In the genomic region with DNA sequence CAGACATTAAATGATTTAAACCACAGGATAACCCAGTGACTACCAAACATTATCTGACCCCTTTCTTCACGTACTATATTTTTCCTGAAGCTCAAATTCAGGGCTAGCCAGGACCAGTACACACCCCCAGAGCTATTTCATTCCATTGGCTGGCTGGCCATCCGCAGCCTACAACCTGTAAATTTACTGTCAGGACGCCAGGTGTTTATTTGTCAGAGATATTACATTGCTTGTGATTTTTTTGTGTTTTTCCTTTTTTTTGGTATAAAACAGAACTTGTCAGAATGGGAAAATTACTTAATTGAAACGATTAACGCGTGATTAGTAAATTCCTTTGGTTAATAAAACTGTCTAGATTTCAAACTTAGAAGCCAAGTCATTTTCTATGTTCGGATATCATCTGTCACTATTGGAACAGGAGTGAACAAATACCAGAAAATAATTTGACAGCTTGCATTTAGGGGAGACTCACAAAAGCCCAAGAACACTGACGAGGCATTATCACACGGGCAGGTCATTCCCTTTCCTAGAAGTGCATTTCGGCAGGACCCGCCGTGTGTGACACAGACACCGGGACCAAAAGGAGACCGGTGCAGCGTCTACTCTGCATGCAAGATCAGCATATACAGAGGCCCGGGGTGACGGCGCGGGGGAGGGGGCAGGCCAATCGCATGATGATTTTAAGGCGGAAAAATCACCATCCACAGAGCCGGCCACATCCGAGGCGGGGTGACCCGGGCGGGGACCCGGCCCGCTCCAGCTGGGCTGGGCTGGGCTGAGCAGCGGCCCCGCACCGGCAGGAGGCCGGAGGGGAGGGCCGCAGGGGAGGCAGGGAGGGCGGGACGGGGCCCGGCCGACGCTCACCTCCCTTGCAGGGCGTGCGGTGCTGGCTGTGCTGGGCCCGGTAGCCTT, we compare ENCODE assay signal across 8 cellular contexts. TPM values are rescaled to one million over a fixed set of nuclear protein-coding genes. Genes with fewer than 3 reads are reported as not detected.
A peak's percentile ranks its signal among the peaks of the same experiment; 100 is the strongest.
DNase-seq lines count a peak whose midpoint lies in the region; ATAC-seq, FAIRE-seq and TF ChIP-seq lines count a peak whose summit lies in the region.

No MANE protein-coding gene starts in this region.

- H3K9me3 ChIP-seq in HAP-1: no peaks in the 10 kb centered on the region
- no peaks in the 10 kb centered on the region for H3K9me3 ChIP-seq in MM.1S (replicated peaks; ENCODE audit: insufficient read depth, low read length)
- no peaks in the 10 kb centered on the region for H3K9me3 ChIP-seq in right lobe of liver

- peak; percentile 24 for DNase-seq in GM12891 (ENCODE audit: insufficient read length, low spot score)
- peak; percentile 59 to 81 for DNase-seq in HAP-1 (ENCODE audit: low spot score in 2 of 2)
- peak; percentile 77 for DNase-seq in MM.1S
- peak; percentile 46 to 63 for DNase-seq in activated CD4-positive, alpha-beta T cell treated with anti-CD3 and anti-CD28 coated beads, Interleukin-2, amount 50 U/mL, for 24 hours (ENCODE audit: low read depth in 1 of 2, low spot score in 1 of 2)
- DNase-seq in dermis blood vessel endothelial cell: peak; percentile 43
- peak; percentile 70 to 78 (median 76) for DNase-seq in right lobe of liver
- DNase-seq in stimulated activated CD4-positive, alpha-beta T cell treated with anti-CD3 and anti-CD28 coated beads, Interleukin-4, amount 100 ng/mL, for 4 hours: peak; percentile 58 to 61
- DNase-seq in NCI-H128 (lab: John Stamatoyannopoulos, UW; ENCODE audit: unreplicated experiment): no peak

- FAIRE-seq in GM12891 (lab: Jason Lieb, UNC): peak; percentile 82

- TF ChIP-seq CTCF in MM.1S (IDR thresholded peaks at IDR 0.05; ENCODE audit: low read length) (no peak), right lobe of liver (IDR thresholded peaks at IDR 0.05) (no peak)

- in situ Hi-C loops in HAP-1 (cut with MboI; ENCODE audit: low sequenced_read_pairs): no loop called here

- H3K4me3 ChIP-seq in HAP-1 (peak overlapping the region; percentile 49), MM.1S (ENCODE audit: low read length) (peak overlapping the region; percentile 82), right lobe of liver (peak overlapping the region; percentile 70 to 77 (median 74))

- ATAC-seq in right lobe of liver: peak; percentile 10 to 26 (median 13)

- H3K79me2 ChIP-seq in MM.1S (ENCODE audit: low read length): peaks cover 82% of the 10 kb centered on the region

- no peaks in the 10 kb centered on the region for H3K9me2 ChIP-seq in MM.1S (replicated peaks; ENCODE audit: insufficient read depth, low read length)

- H4K20me1 ChIP-seq in MM.1S (ENCODE audit: insufficient read depth, low read length): peaks cover 17% of the 10 kb centered on the region; the same call in 1 of the 2 replicates

- no peaks in the 10 kb centered on the region for H3K27me3 ChIP-seq in HAP-1 (ENCODE audit: low read depth)
- H3K27me3 ChIP-seq in MM.1S (replicated peaks; ENCODE audit: insufficient read depth, low read length): no peaks in the 10 kb centered on the region
- H3K27me3 ChIP-seq in right lobe of liver: no peaks in the 10 kb centered on the region

- H3K9ac ChIP-seq in MM.1S (ENCODE audit: low read length): peak overlapping the region; percentile 74

- peaks cover 10% of the 10 kb centered on the region for H3F3A ChIP-seq in MM.1S (ENCODE audit: insufficient read depth, low read length)

- intact Hi-C loops in right lobe of liver (cut with DNase I): no loop called here

- H3K4me2 ChIP-seq in MM.1S (ENCODE audit: low read depth, low read length): peak overlapping the region; percentile 93

- TF ChIP-seq POLR2A in GM12891 (IDR thresholded peaks at IDR 0.05; ENCODE audit: low read depth, low read length): no peak
- TF ChIP-seq POLR2A in right lobe of liver (IDR thresholded peaks at IDR 0.05): no peak

- H3K36me3 ChIP-seq in HAP-1 (replicated peaks): peaks cover 17% of the 10 kb centered on the region
- no peaks in the 10 kb centered on the region for H3K36me3 ChIP-seq in MM.1S (replicated peaks; ENCODE audit: insufficient read depth, low read length)
- H3K36me3 ChIP-seq in right lobe of liver: peaks cover 0 to 5% (median 2%) of the 10 kb centered on the region in 4 donors

- H2AFZ ChIP-seq in MM.1S (ENCODE audit: low read length): peak overlapping the region; percentile 64

- WGBS in right lobe of liver (ENCODE audit: insufficient coverage, low coverage, low lambda C conversion rate, missing lambda C conversion rate): under 1% methylated on average over 10 of the region's 41 CpGs

- peaks cover 22% of the 10 kb centered on the region for H3K4me1 ChIP-seq in HAP-1
- peaks cover 13% of the 10 kb centered on the region for H3K4me1 ChIP-seq in MM.1S (ENCODE audit: low read length)
- H3K4me1 ChIP-seq in right lobe of liver: peaks cover 0 to 30% (median 4%) of the 10 kb centered on the region in 4 donors

- peak overlapping the region; percentile 69 for H3K27ac ChIP-seq in MM.1S (ENCODE audit: low read length)
- H3K27ac ChIP-seq in right lobe of liver: peak overlapping the region; percentile 84 to 90 (median 87)

TF ChIP-seq in GM12891, 5 proteins besides CTCF, POLR2A, EP300 and RAD21:
- TF ChIP-seq PAX5 (IDR thresholded peaks at IDR 0.05; ENCODE audit: insufficient read depth, low read length, severe bottlenecking) (peak; percentile 12), TAF1 (IDR thresholded peaks at IDR 0.05; ENCODE audit: low read depth, low read length) (no peak), SPI1 (IDR thresholded peaks at IDR 0.05; ENCODE audit: low read depth, low read length) (no peak), POU2F2 (IDR thresholded peaks at IDR 0.05; ENCODE audit: low read depth, low read length) (peak; percentile 74; the same call in 1 of the 2 replicates), POLR2AphosphoS5 (IDR thresholded peaks at IDR 0.05; ENCODE audit: low read depth, low read length) (no peak)

RNA-seq across cellular contexts. Expression of a gene that starts 0.9 kb away (rescaled TPM):
- 59.7 TPM for polyA plus RNA-seq in GM12891 (2012; ENCODE audit: low read depth, missing spikeins)
- 207 and 216 TPM in 2 replicates for total RNA-seq in dermis blood vessel endothelial cell
- 100 to 1,000 TPM; 272 to 652 (median 433) TPM for total RNA-seq in right lobe of liver

RNA-seq across cellular contexts. Expression of a gene that starts 1.3 kb away (rescaled TPM):
- 10.9 TPM for polyA plus RNA-seq in GM12891 (2012; ENCODE audit: low read depth, missing spikeins)
- total RNA-seq in dermis blood vessel endothelial cell: 25.9 and 36.2 TPM in 2 replicates
- total RNA-seq in right lobe of liver: 10 to 100 TPM; 22.5 to 33.2 (median 27.2) TPM
